Comparison of ENCODE assay signal across 1 cellular context in the genomic region with DNA sequence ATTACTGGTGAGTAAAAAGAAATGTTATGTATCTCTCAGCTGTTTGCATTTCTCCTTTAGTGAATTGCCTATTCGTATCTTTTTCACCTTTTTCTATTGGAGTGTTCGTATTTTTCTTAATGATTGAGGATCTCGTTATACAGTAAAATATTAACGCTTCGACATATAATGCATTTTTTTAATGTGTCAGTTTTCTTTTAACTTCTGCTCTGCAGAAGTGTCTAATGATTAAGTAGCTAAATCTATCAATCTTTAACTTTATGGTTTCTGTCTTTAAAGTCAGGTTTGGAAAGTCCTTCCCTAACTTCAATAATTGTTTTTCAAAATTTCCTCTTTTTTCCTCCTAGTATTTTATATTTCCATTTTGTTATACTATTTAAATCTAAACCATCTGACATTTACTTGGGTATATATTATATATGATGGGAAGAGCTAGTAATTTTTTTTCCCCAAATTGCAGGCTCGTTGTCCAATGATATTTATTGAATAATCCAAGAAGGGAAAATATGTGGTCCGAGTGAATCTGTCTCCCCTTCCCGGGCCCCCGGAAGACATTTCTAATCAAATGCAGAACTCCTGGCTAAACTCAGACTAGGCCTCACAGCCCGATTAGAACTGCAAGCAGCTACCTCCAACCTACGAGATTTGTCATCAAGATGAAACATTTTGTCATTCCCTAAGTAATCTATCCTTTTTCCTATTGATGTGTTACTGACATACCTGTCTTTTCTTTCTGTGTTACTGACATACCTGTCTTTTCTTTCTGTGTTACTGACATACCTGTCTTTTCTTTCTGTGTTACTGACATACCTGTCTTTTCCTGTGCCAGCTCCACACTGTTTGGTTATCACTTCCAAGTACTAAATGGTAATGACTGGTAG.
A peak's percentile ranks its signal among the peaks of the same experiment; 100 is the strongest.
TF ChIP-seq lines count a peak whose summit lies in the region.

No MANE protein-coding gene starts in this region.

TF ChIP-seq in GM12878, 131 proteins besides CTCF, POLR2A, EP300 and RAD21 (continued from another document):
- TF ChIP-seq, protein P1, sequence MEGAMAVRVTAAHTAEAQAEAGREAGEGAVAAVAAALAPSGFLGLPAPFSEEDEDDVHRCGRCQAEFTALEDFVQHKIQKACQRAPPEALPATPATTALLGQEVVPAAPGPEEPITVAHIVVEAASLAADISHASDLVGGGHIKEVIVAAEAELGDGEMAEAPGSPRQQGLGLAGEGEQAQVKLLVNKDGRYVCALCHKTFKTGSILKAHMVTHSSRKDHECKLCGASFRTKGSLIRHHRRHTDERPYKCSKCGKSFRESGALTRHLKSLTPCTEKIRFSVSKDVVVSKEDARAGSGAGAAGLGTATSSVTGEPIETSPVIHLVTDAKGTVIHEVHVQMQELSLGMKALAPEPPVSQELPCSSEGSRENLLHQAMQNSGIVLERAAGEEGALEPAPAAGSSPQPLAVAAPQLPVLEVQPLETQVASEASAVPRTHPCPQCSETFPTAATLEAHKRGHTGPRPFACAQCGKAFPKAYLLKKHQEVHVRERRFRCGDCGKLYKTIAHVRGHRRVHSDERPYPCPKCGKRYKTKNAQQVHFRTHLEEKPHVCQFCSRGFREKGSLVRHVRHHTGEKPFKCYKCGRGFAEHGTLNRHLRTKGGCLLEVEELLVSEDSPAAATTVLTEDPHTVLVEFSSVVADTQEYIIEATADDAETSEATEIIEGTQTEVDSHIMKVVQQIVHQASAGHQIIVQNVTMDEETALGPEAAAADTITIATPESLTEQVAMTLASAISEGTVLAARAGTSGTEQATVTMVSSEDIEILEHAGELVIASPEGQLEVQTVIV (IDR thresholded peaks at IDR 0.05; ENCODE audit: borderline replicate concordance, partially characterized antibody): no peak
- TF ChIP-seq CHD2 (IDR thresholded peaks at IDR 0.05; ENCODE audit: borderline replicate concordance, low read depth, low read length) (peak; percentile 44; the same call in 1 of the 2 replicates), FOS (IDR thresholded peaks at IDR 0.05; ENCODE audit: borderline replicate concordance, extremely low read depth, insufficient read length) (no peak), TCF3 (IDR thresholded peaks at IDR 0.05; ENCODE audit: borderline replicate concordance, insufficient read depth, low read depth, low read length) (no peak), RELA (IDR thresholded peaks at IDR 0.05; ENCODE audit: borderline replicate concordance, partially characterized antibody) (no peak), MYB (IDR thresholded peaks at IDR 0.05; ENCODE audit: borderline replicate concordance, low read depth, low read length) (no peak), POLR2AphosphoS2 (IDR thresholded peaks at IDR 0.05; ENCODE audit: low read depth, low read length) (no peak), IKZF2 (IDR thresholded peaks at IDR 0.05) (peak; percentile 72 to 78), SMAD5 (IDR thresholded peaks at IDR 0.05; ENCODE audit: low read depth) (no peak), MEF2B (IDR thresholded peaks at IDR 0.05; ENCODE audit: partially characterized antibody, poor library complexity, severe bottlenecking) (no peak), IRF4 (IDR thresholded peaks at IDR 0.05; ENCODE audit: low read depth, low read length) (0 out of 2 replicates have a peak, but pooled peaks have one; percentile 30), SIX5 (IDR thresholded peaks at IDR 0.05; ENCODE audit: low read depth, low read length, severe bottlenecking) (peak; percentile 31), ZNF687 (IDR thresholded peaks at IDR 0.05) (peak; percentile 82), YY1 (IDR thresholded peaks at IDR 0.05; ENCODE audit: low read depth, low read length) (peak; percentile 85), POU2F2 (IDR thresholded peaks at IDR 0.05; ENCODE audit: borderline replicate concordance, low read depth, low read length) (no peak), BHLHE40 (IDR thresholded peaks at IDR 0.05; ENCODE audit: borderline replicate concordance in 1 of 2, low read depth in 2 of 2, low read length in 1 of 2) (peak in 1 of 2 experiments; percentile 50; a peak in 1 of 4 replicates), TARDBP (IDR thresholded peaks at IDR 0.05; ENCODE audit: borderline replicate concordance) (no peak), NR2C2 (IDR thresholded peaks at IDR 0.05; ENCODE audit: borderline replicate concordance, control insufficient read depth, insufficient read length, low read depth) (no peak), IRF5 (IDR thresholded peaks at IDR 0.05; ENCODE audit: borderline replicate concordance) (no peak), CBX5 (IDR thresholded peaks at IDR 0.05; ENCODE audit: low read depth) (no peak), IKZF1 (conservative IDR thresholded peaks at IDR 0.05) (peak; percentile 65), CBFB (IDR thresholded peaks at IDR 0.05; ENCODE audit: low read depth) (peak; percentile 32; the same call in 1 of the 2 replicates), RUNX3 (IDR thresholded peaks at IDR 0.05; ENCODE audit: low read length) (peak; percentile 64), NFXL1 (IDR thresholded peaks at IDR 0.05; ENCODE audit: borderline replicate concordance) (no peak), NKRF (conservative IDR thresholded peaks at IDR 0.05) (no peak), USF1 (IDR thresholded peaks at IDR 0.05; ENCODE audit: borderline replicate concordance, extremely low read length, insufficient read depth, low read depth, low read length) (no peak), TAF1 (IDR thresholded peaks at IDR 0.05; ENCODE audit: borderline replicate concordance, low read depth, low read length) (peak; percentile 51; the same call in 1 of the 2 replicates), YBX1 (IDR thresholded peaks at IDR 0.05) (0 out of 2 replicates have a peak, but pooled peaks have one; percentile 31), NR2C1 (IDR thresholded peaks at IDR 0.05) (no peak), HDGF (IDR thresholded peaks at IDR 0.05) (peak; percentile 48; the same call in 1 of the 2 replicates), FOXM1 (IDR thresholded peaks at IDR 0.05; ENCODE audit: low read depth, low read length) (peak; percentile 55; the same call in 1 of the 2 replicates), POLR2AphosphoS5 (IDR thresholded peaks at IDR 0.05; ENCODE audit: low read length) (no peak), NFIC (IDR thresholded peaks at IDR 0.05; ENCODE audit: low read depth, low read length) (no peak)
- TF ChIP-seq, protein P2, sequence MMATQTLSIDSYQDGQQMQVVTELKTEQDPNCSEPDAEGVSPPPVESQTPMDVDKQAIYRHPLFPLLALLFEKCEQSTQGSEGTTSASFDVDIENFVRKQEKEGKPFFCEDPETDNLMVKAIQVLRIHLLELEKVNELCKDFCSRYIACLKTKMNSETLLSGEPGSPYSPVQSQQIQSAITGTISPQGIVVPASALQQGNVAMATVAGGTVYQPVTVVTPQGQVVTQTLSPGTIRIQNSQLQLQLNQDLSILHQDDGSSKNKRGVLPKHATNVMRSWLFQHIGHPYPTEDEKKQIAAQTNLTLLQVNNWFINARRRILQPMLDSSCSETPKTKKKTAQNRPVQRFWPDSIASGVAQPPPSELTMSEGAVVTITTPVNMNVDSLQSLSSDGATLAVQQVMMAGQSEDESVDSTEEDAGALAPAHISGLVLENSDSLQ (IDR thresholded peaks at IDR 0.05): no peak; the same call in 1 of the 2 replicates
- TF ChIP-seq, protein P3, sequence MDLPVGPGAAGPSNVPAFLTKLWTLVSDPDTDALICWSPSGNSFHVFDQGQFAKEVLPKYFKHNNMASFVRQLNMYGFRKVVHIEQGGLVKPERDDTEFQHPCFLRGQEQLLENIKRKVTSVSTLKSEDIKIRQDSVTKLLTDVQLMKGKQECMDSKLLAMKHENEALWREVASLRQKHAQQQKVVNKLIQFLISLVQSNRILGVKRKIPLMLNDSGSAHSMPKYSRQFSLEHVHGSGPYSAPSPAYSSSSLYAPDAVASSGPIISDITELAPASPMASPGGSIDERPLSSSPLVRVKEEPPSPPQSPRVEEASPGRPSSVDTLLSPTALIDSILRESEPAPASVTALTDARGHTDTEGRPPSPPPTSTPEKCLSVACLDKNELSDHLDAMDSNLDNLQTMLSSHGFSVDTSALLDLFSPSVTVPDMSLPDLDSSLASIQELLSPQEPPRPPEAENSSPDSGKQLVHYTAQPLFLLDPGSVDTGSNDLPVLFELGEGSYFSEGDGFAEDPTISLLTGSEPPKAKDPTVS (IDR thresholded peaks at IDR 0.05; ENCODE audit: low read depth, low read length): no peak
